Comparison of ENCODE assay signal across 12 cellular contexts in the genomic region with DNA sequence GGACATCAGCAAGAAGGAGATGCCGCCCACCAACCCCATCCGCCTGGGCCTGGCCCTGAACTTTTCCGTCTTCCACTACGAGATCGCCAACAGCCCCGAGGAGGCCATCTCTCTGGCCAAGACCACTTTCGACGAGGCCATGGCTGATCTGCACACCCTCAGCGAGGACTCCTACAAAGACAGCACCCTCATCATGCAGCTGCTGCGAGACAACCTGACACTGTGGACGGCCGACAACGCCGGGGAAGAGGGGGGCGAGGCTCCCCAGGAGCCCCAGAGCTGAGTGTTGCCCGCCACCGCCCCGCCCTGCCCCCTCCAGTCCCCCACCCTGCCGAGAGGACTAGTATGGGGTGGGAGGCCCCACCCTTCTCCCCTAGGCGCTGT. TPM values are rescaled to one million over a fixed set of nuclear protein-coding genes. Genes with fewer than 3 reads are reported as not detected.
DNase-seq lines count a peak whose midpoint lies in the region; ATAC-seq and TF ChIP-seq lines count a peak whose summit lies in the region.
"Had no signal": no experiment of that assay in that cellular context is flagged by ENCODE, and none has a peak within 500 bp of the region (broad histone marks: within the 10 kb centered on the region; RNA-seq: fewer than 3 reads in every experiment).

No MANE protein-coding gene starts in this region.

- no peaks in the 10 kb centered on the region for H3K36me3 ChIP-seq in upper lobe of right lung

- H3K4me1 Mint-ChIP-seq in activated naive CD4-positive, alpha-beta T cell treated with anti-CD3 and anti-CD28 coated beads, Interleukin-2, amount 10 ng/mL, durations not matched to agents 7 days and 5 days = peaks cover 46% of the 10 kb centered on the region
- H3K4me1 Mint-ChIP-seq in activated naive CD8-positive, alpha-beta T cell treated with anti-CD3 and anti-CD28 coated beads for 36 hours = peaks cover 21% of the 10 kb centered on the region
- peaks cover 23% of the 10 kb centered on the region for H3K4me1 Mint-ChIP-seq in mesothelial cell of epicardium

- no peaks in the 10 kb centered on the region for H3K27me3 ChIP-seq in upper lobe of right lung
- H3K27me3 ChIP-seq: testis had no signal

- CTCF ChIA-PET in activated naive CD4-positive, alpha-beta T cell treated with anti-CD3 and anti-CD28 coated beads, Interleukin-2, amount 10 ng/mL, durations not matched to agents 7 days and 5 days (lab: Charles Lee) = no interaction called here
- CTCF ChIA-PET in HEK293T (lab: Yijun Ruan, JAX) = interaction anchor here (0.6 kb wide), 1 partner anchor 15 kb away, joined by 4 read pairs; no protein-coding TSS in a partner anchor

- POLR2A ChIA-PET in HEK293T (lab: Yijun Ruan, JAX) = interaction anchor here (1.3 to 3.0 kb wide), 4 partner anchors 9 to 37 kb away, joined by 3 to 26 read pairs (median 4); a partner anchor contains a TSS

- H3K4me3 Mint-ChIP-seq in activated naive CD4-positive, alpha-beta T cell treated with anti-CD3 and anti-CD28 coated beads, Interleukin-2, amount 10 ng/mL, durations not matched to agents 7 days and 5 days = peak overlapping the region; percentile 85
- peak overlapping the region; percentile 92 for H3K4me3 Mint-ChIP-seq in activated naive CD8-positive, alpha-beta T cell treated with anti-CD3 and anti-CD28 coated beads for 36 hours
- peak overlapping the region; percentile 54 for H3K4me3 Mint-ChIP-seq in mesothelial cell of epicardium

- intact Hi-C loops in upper lobe of right lung (cut with DNase I) = no loop called here

- no peak for DNase-seq in activated naive CD4-positive, alpha-beta T cell treated with anti-CD3 and anti-CD28 coated beads, Interleukin-2, amount 10 ng/mL, durations not matched to agents 7 days and 5 days
- no peak for DNase-seq in activated naive CD4-positive, alpha-beta T cell treated with anti-CD3 and anti-CD28 coated beads, Interleukin-2, amount 50 U/mL, for 72 hours (ENCODE audit: low spot score in 2 of 2)
- DNase-seq in activated naive CD8-positive, alpha-beta T cell treated with anti-CD3 and anti-CD28 coated beads for 36 hours = no peak
- DNase-seq in mesothelial cell of epicardium (ENCODE audit: low spot score in 2 of 2, unreplicated experiment in 2 of 2) = no peak
- DNase-seq in upper lobe of right lung = no peak
- DNase-seq in HEK293T (ENCODE audit: extremely low spot score) = no peak
- DNase-seq in DMS 273 (lab: John Stamatoyannopoulos, UW; ENCODE audit: unreplicated experiment) = no peak
- DNase-seq: activated naive CD4-positive, alpha-beta T cell treated with anti-CD3 and anti-CD28 coated beads, Interleukin-2, amount 50 U/mL, for 16 hours; KG1; testis had no signal

- H3K36me3 Mint-ChIP-seq in activated naive CD4-positive, alpha-beta T cell treated with anti-CD3 and anti-CD28 coated beads, Interleukin-2, amount 10 ng/mL, durations not matched to agents 7 days and 5 days = peaks cover 1% of the 10 kb centered on the region
- peaks cover 0 to 6% of the 10 kb centered on the region in 2 donors for H3K36me3 Mint-ChIP-seq in activated naive CD4-positive, alpha-beta T cell treated with anti-CD3 and anti-CD28 coated beads, Interleukin-2, amount 50 U/mL, for 72 hours
- no peaks in the 10 kb centered on the region for H3K36me3 Mint-ChIP-seq in activated naive CD8-positive, alpha-beta T cell treated with anti-CD3 and anti-CD28 coated beads for 36 hours
- no peaks in the 10 kb centered on the region for H3K36me3 Mint-ChIP-seq in mesothelial cell of epicardium

- H3K27me3 Mint-ChIP-seq in activated naive CD4-positive, alpha-beta T cell treated with anti-CD3 and anti-CD28 coated beads, Interleukin-2, amount 10 ng/mL, durations not matched to agents 7 days and 5 days = no peaks in the 10 kb centered on the region
- H3K27me3 Mint-ChIP-seq in activated naive CD8-positive, alpha-beta T cell treated with anti-CD3 and anti-CD28 coated beads for 36 hours = no peaks in the 10 kb centered on the region
- H3K27me3 Mint-ChIP-seq in mesothelial cell of epicardium (ENCODE audit: low read depth) = no peaks in the 10 kb centered on the region

- peaks cover 13% of the 10 kb centered on the region for H3K4me1 ChIP-seq in upper lobe of right lung

- no peaks in the 10 kb centered on the region for H3K9me3 Mint-ChIP-seq in activated naive CD4-positive, alpha-beta T cell treated with anti-CD3 and anti-CD28 coated beads, Interleukin-2, amount 10 ng/mL, durations not matched to agents 7 days and 5 days
- H3K9me3 Mint-ChIP-seq in activated naive CD4-positive, alpha-beta T cell treated with anti-CD3 and anti-CD28 coated beads, Interleukin-2, amount 50 U/mL, for 72 hours = no peaks in the 10 kb centered on the region
- H3K9me3 Mint-ChIP-seq in activated naive CD8-positive, alpha-beta T cell treated with anti-CD3 and anti-CD28 coated beads for 36 hours = no peaks in the 10 kb centered on the region
- no peaks in the 10 kb centered on the region for H3K9me3 Mint-ChIP-seq in mesothelial cell of epicardium

- H3K9me3 ChIP-seq in upper lobe of right lung = no peaks in the 10 kb centered on the region
- H3K9me3 ChIP-seq: testis had no signal

- ATAC-seq in activated naive CD4-positive, alpha-beta T cell treated with anti-CD3 and anti-CD28 coated beads, Interleukin-2, amount 50 U/mL, for 72 hours = no peak
- ATAC-seq in upper lobe of right lung (no peak), HG03520 (IDR thresholded peaks at IDR 0.05; ENCODE audit: unreplicated experiment) (no peak)

- H3K27ac ChIP-seq in upper lobe of right lung = peak overlapping the region; percentile 87

- peak overlapping the region; percentile 64 for H3K4me3 ChIP-seq in upper lobe of right lung

- H3K27ac Mint-ChIP-seq in activated naive CD4-positive, alpha-beta T cell treated with anti-CD3 and anti-CD28 coated beads, Interleukin-2, amount 10 ng/mL, durations not matched to agents 7 days and 5 days = peak overlapping the region; percentile 93
- peak overlapping the region in 1 of 2 donors; percentile 88 for H3K27ac Mint-ChIP-seq in activated naive CD4-positive, alpha-beta T cell treated with anti-CD3 and anti-CD28 coated beads, Interleukin-2, amount 50 U/mL, for 72 hours
- H3K27ac Mint-ChIP-seq in activated naive CD8-positive, alpha-beta T cell treated with anti-CD3 and anti-CD28 coated beads for 36 hours = no peak overlapping the region
- H3K27ac Mint-ChIP-seq in mesothelial cell of epicardium = no peak overlapping the region

- TF ChIP-seq CTCF in mesothelial cell of epicardium (IDR thresholded peaks at IDR 0.05; ENCODE audit: unreplicated experiment) = no peak
- no peak for TF ChIP-seq CTCF in upper lobe of right lung (IDR thresholded peaks at IDR 0.05)

TF ChIP-seq in HEK293T, 16 proteins besides CTCF, POLR2A, EP300 and RAD21:
- TF ChIP-seq FOXA1 (IDR thresholded peaks at IDR 0.05) (no peak), HDGF (IDR thresholded peaks at IDR 0.05; ENCODE audit: borderline replicate concordance) (no peak), TARDBP (IDR thresholded peaks at IDR 0.05) (no peak), L3MBTL2 (conservative IDR thresholded peaks at IDR 0.05) (no peak), FOXK2 (IDR thresholded peaks at IDR 0.05) (no peak), BHLHE40 (IDR thresholded peaks at IDR 0.05; ENCODE audit: borderline replicate concordance) (no peak), ZNF384 (IDR thresholded peaks at IDR 0.05) (no peak)
- TF ChIP-seq, protein P1, sequence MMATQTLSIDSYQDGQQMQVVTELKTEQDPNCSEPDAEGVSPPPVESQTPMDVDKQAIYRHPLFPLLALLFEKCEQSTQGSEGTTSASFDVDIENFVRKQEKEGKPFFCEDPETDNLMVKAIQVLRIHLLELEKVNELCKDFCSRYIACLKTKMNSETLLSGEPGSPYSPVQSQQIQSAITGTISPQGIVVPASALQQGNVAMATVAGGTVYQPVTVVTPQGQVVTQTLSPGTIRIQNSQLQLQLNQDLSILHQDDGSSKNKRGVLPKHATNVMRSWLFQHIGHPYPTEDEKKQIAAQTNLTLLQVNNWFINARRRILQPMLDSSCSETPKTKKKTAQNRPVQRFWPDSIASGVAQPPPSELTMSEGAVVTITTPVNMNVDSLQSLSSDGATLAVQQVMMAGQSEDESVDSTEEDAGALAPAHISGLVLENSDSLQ (IDR thresholded peaks at IDR 0.05) = no peak

RNA-seq across cellular contexts. Expression of a gene that starts 0.7 kb away (rescaled TPM):
- total RNA-seq in activated naive CD4-positive, alpha-beta T cell treated with anti-CD3 and anti-CD28 coated beads, Interleukin-2, amount 50 U/mL, for 72 hours = 1 to 10 TPM; 1.1 to 2.3 TPM
- under 1 TPM in 1 of 2 experiments, not detected in 1; 0.43 TPM for total RNA-seq in activated naive CD8-positive, alpha-beta T cell treated with anti-CD3 and anti-CD28 coated beads for 36 hours
- total RNA-seq in mesothelial cell of epicardium (2.7 to 4.4 TPM (median 3.8 TPM) in 3 replicates), upper lobe of right lung (83.8 TPM)

RNA-seq across cellular contexts. Expression of a gene that starts 26.4 kb away (rescaled TPM):
- total RNA-seq in activated naive CD4-positive, alpha-beta T cell treated with anti-CD3 and anti-CD28 coated beads, Interleukin-2, amount 50 U/mL, for 72 hours = 10 to 100 TPM; 29.5 to 56.1 TPM
- 10 to 100 TPM; 64.1 to 65.0 TPM for total RNA-seq in activated naive CD8-positive, alpha-beta T cell treated with anti-CD3 and anti-CD28 coated beads for 36 hours
- 31.1 to 33.4 TPM (median 32.3 TPM) in 3 replicates for total RNA-seq in mesothelial cell of epicardium
- total RNA-seq in upper lobe of right lung = 24.6 TPM

RNA-seq across cellular contexts. Expression of a gene that starts 36.6 kb away (rescaled TPM):
- total RNA-seq in activated naive CD4-positive, alpha-beta T cell treated with anti-CD3 and anti-CD28 coated beads, Interleukin-2, amount 50 U/mL, for 72 hours = 10 to 100 TPM; 11.7 to 13.2 TPM
- 10 to 100 TPM; 13.3 to 14.4 TPM for total RNA-seq in activated naive CD8-positive, alpha-beta T cell treated with anti-CD3 and anti-CD28 coated beads for 36 hours
- total RNA-seq in mesothelial cell of epicardium = 19.5 to 23.5 TPM (median 19.8 TPM) in 3 replicates
- 18.1 TPM for total RNA-seq in upper lobe of right lung

RNA-seq across cellular contexts. Expression of a gene that starts 37.2 kb away (rescaled TPM):
- total RNA-seq in activated naive CD4-positive, alpha-beta T cell treated with anti-CD3 and anti-CD28 coated beads, Interleukin-2, amount 50 U/mL, for 72 hours = 10 to 100 TPM; 37.8 to 59.5 TPM
- 10 to 100 TPM; 48.5 to 48.8 TPM for total RNA-seq in activated naive CD8-positive, alpha-beta T cell treated with anti-CD3 and anti-CD28 coated beads for 36 hours
- 25.8 to 28.8 TPM (median 28.4 TPM) in 3 replicates for total RNA-seq in mesothelial cell of epicardium
- 26.2 TPM for total RNA-seq in upper lobe of right lung

RNA-seq across cellular contexts. Expression of a gene that starts 50.1 kb away (rescaled TPM):
- not detected for total RNA-seq in activated naive CD4-positive, alpha-beta T cell treated with anti-CD3 and anti-CD28 coated beads, Interleukin-2, amount 50 U/mL, for 72 hours
- not detected for total RNA-seq in activated naive CD8-positive, alpha-beta T cell treated with anti-CD3 and anti-CD28 coated beads for 36 hours
- total RNA-seq in mesothelial cell of epicardium = not detected in 3 replicates
- total RNA-seq in upper lobe of right lung = 2.5 TPM
- total RNA-seq: frontal cortex had no signal

Comparison
In these comparisons a context has a peak if more than half of its experiments do, and no peak if none do; other contexts are left out.
1. RNA of a gene that starts 0.7 kb away (total RNA-seq): 83.8 TPM in upper lobe of right lung (single experiment); 2.7 to 4.4 TPM in mesothelial cell of epicardium, 1.1 to 2.3 TPM in activated naive CD4-positive, alpha-beta T cell treated with anti-CD3 and anti-CD28 coated beads, Interleukin-2, amount 50 U/mL, for 72 hours and 0.43 TPM in activated naive CD8-positive, alpha-beta T cell treated with anti-CD3 and anti-CD28 coated beads for 36 hours; every median in the first group is over 10 times any median in the second.
2. Peak in every context shown above with its lines, with median percentiles within 50 percentile points of each other: H3K4me3 Mint-ChIP-seq.